9 cellular contexts compared by ENCODE assay signal in the genomic region with DNA sequence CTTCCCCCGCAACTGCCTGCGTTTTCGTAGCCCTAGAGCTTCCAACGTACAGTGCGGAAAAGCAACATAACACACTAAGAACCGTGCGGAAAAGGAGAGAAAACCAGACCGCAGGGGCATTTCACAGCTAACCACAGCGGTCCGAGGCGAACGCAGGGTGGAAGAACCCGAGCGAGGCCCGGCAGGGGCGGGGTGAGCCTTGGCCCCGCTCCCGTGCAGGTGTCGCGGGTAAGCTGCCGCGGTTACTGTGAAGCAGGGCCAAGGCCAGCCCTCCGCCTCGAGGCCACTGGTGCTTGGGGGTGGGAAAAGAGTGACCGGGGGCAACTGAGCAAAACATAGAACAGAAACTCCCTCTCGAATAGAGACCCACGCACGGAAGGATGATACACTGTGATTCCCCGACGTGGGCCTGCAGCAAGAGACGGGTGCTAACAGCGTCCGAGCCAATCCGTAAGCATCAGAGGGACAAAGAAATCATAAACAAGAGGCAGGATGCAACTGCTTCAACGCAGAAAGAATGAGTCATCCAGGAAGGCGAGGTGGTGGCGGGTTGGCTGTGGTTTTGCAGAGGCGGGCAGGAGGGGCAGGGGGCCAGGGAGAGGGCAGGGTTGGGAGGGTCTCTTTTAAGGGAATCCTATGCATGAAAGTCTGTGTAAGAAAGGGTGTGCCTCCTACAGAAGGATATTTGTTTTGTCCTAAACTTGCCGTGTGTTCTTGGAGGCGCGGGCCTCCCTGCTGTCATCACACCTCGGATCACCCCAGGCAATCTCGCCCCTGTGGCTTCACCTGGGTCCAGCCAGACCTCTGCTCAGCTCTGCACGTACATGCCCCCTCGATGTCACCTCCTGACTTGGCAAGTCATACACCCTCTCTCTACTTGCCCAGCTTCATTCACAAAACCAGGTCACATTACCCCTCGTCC. TPM values are rescaled to one million over a fixed set of nuclear protein-coding genes. Genes with fewer than 3 reads are reported as not detected.
DNase-seq lines count a peak whose midpoint lies in the region; ATAC-seq and TF ChIP-seq lines count a peak whose summit lies in the region.
"Had no signal": no experiment of that assay in that cellular context is flagged by ENCODE, and none has a peak within 500 bp of the region (broad histone marks: within the 10 kb centered on the region; RNA-seq: fewer than 3 reads in every experiment).

No MANE protein-coding gene starts in this region.

- POLR2A ChIA-PET in T-cell (lab: Charles Lee) = no interaction called here

- intact Hi-C loops in gastrocnemius medialis (cut with DNase I; ENCODE audit: low total_unique reads) = no loop called here

- no peak for TF ChIP-seq POLR2A in gastrocnemius medialis (IDR thresholded peaks at IDR 0.05)

- CTCF ChIA-PET in T-cell (lab: Charles Lee) = interaction anchor here in 1 of 2 donors (0.9 kb wide), 1 partner anchor 27 kb away, joined by 3 read pairs; no protein-coding TSS in a partner anchor

- ATAC-seq in T-cell (replicated peaks in 1 of 4) (peak; percentile 80 to 86 (median 84)), gastrocnemius medialis (no peak)
- ATAC-seq: A549 had no signal

- H3K9ac ChIP-seq in HUES6 (ENCODE audit: low read length) = peak overlapping the region; percentile 24

- peak overlapping the region; percentile 17; the same call in 1 of the 2 replicates for H3K4me3 ChIP-seq in HUES6 (ENCODE audit: low read depth, low read length)
- H3K4me3 ChIP-seq in astrocyte of the spinal cord (ENCODE audit: low read depth, low read length) = no peak overlapping the region
- no peak overlapping the region for H3K4me3 ChIP-seq in gastrocnemius medialis
- no peak overlapping the region for H3K4me3 ChIP-seq in BE2C (ENCODE audit: low read depth, low read length)
- H3K4me3 ChIP-seq: A549 had no signal

- TF ChIP-seq CTCF in astrocyte of the spinal cord (IDR thresholded peaks at IDR 0.05; ENCODE audit: low read depth, low read length) = no peak
- TF ChIP-seq CTCF in osteocyte (IDR thresholded peaks at IDR 0.05) = no peak
- TF ChIP-seq CTCF in gastrocnemius medialis (IDR thresholded peaks at IDR 0.05 in 4 of 5, conservative IDR thresholded peaks at IDR 0.05 in 1 of 5) = no peak
- TF ChIP-seq CTCF in BE2C (IDR thresholded peaks at IDR 0.05; ENCODE audit: low read depth, low read length) = no peak

- peak overlapping the region; percentile 91 for H3K27ac Mint-ChIP-seq in T-cell
- no peak overlapping the region for H3K27ac Mint-ChIP-seq in osteocyte (ENCODE audit: unreplicated experiment)

- DNase-seq in NK-92 treated with Interleukin-12 subunit alpha and Interleukin-12 subunit beta, amount 100 ng/mL, for 24 hours (lab: John Stamatoyannopoulos, UW) = peak; percentile 80
- DNase-seq in NK-92 (lab: John Stamatoyannopoulos, UW; ENCODE audit: unreplicated experiment) (no peak), T-cell (peak; percentile 41 to 74 (median 59)), astrocyte of the spinal cord (ENCODE audit: low read depth, low spot score) (peak; percentile 61), osteocyte (ENCODE audit: extremely low spot score, unreplicated experiment) (peak; percentile 81), gastrocnemius medialis (no peak), BE2C (no peak)

- H3K27me3 Mint-ChIP-seq in T-cell (peaks cover 13 to 17% of the 10 kb centered on the region in 2 donors), osteocyte (ENCODE audit: unreplicated experiment) (peaks cover 14% of the 10 kb centered on the region)

- peak overlapping the region; percentile 16; the same call in 1 of the 2 replicates for H3K27ac ChIP-seq in HUES6 (ENCODE audit: low read depth, low read length)
- no peak overlapping the region for H3K27ac ChIP-seq in gastrocnemius medialis
- H3K27ac ChIP-seq: A549 had no signal

- in situ Hi-C loops in astrocyte of the spinal cord (cut with HindIII; ENCODE audit: low sequenced_read_pairs) (no loop called here), gastrocnemius medialis (cut with MboI; ENCODE audit: low sequenced_read_pairs in 4 of 4) (no loop called here)

- H3K27me3 ChIP-seq in HUES6 (ENCODE audit: control insufficient read depth, insufficient read depth, low read length) = peaks cover under 1% of the 10 kb centered on the region; the same call in 1 of the 2 replicates
- H3K27me3 ChIP-seq in gastrocnemius medialis = peaks cover 8 to 16% (median 9%) of the 10 kb centered on the region in 3 donors
- H3K27me3 ChIP-seq in BE2C = no peaks in the 10 kb centered on the region

- H3K36me3 ChIP-seq in HUES6 (ENCODE audit: control insufficient read depth, insufficient read depth, low read length) (no peaks in the 10 kb centered on the region), gastrocnemius medialis (no peaks in the 10 kb centered on the region), BE2C (no peaks in the 10 kb centered on the region; the same call in none of the 2 replicates)

- H3K9me3 ChIP-seq in HUES6 (ENCODE audit: control insufficient read depth, insufficient read depth, low read depth, low read length) = no peaks in the 10 kb centered on the region
- no peaks in the 10 kb centered on the region for H3K9me3 ChIP-seq in gastrocnemius medialis
- no peaks in the 10 kb centered on the region for H3K9me3 ChIP-seq in BE2C
- H3K9me3 ChIP-seq: A549 had no signal

- H3K4me3 Mint-ChIP-seq in T-cell (peak overlapping the region; percentile 67 to 78 (median 76)), osteocyte (ENCODE audit: unreplicated experiment) (no peak overlapping the region)

- H3K4me1 ChIP-seq in HUES6 (ENCODE audit: control insufficient read depth, insufficient read depth, low read length) (peaks cover 35% of the 10 kb centered on the region), gastrocnemius medialis (no peaks in the 10 kb centered on the region), BE2C (peaks cover 16% of the 10 kb centered on the region)
- H3K4me1 ChIP-seq: A549 had no signal

- H3K4me1 Mint-ChIP-seq in T-cell (peaks cover 23 to 38% (median 25%) of the 10 kb centered on the region in 3 donors), osteocyte (ENCODE audit: unreplicated experiment) (peaks cover 11% of the 10 kb centered on the region)

- H3K9me3 Mint-ChIP-seq in T-cell (no peaks in the 10 kb centered on the region), osteocyte (ENCODE audit: unreplicated experiment) (no peaks in the 10 kb centered on the region)

- H3K36me3 Mint-ChIP-seq in T-cell (no peaks in the 10 kb centered on the region), osteocyte (ENCODE audit: unreplicated experiment) (peaks cover 2% of the 10 kb centered on the region)

RNA-seq across cellular contexts. Expression of a gene that starts 7.3 kb away (rescaled TPM):
- total RNA-seq in T-cell = under 1 TPM in 4 of 5 donors, not detected in 1; 0.07 to 0.29 (median 0.17) TPM
- 0.34 and 0.83 TPM in 2 replicates for total RNA-seq in osteocyte
- not detected for total RNA-seq in gastrocnemius medialis
- polyA plus RNA-seq in BE2C (2012; ENCODE audit: insufficient read depth, insufficient read length, low read depth) = 22.3 TPM

Comparison
In these comparisons a context has a peak if more than half of its experiments do, and no peak if none do; other contexts are left out.
1. DNase-seq: peak in NK-92 treated with Interleukin-12 subunit alpha and Interleukin-12 subunit beta, amount 100 ng/mL, for 24 hours (single experiment), T-cell (34 of 34), astrocyte of the spinal cord (single experiment) and osteocyte (single experiment); none in NK-92 (single experiment), gastrocnemius medialis (0 of 2) and BE2C (single experiment).
2. ATAC-seq: peak in T-cell (4 of 4); none in gastrocnemius medialis (0 of 2).